8 cellular contexts compared by ENCODE assay signal in the genomic region with DNA sequence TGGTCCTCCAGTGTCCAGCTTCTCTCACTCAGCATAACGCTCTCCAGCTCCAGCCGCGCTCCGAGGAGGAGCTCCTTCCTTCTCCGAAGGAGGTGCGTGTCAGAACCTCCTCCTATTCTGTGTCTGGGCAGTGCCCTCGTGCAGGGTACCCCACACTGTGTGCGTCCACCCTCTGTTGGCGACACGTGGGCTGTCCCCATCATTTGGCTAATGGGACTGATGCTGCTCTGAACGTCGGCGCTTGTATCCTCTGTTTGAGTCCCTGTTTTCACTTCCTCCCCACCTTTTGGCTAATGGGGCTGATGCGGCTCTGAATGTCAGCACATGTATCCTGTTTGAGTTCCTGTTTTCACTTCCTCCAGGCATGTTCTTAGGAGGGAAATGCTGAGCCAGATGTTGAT. TPM values are rescaled to one million over a fixed set of nuclear protein-coding genes. Genes with fewer than 3 reads are reported as not detected.
DNase-seq lines count a peak whose midpoint lies in the region; ATAC-seq and TF ChIP-seq lines count a peak whose summit lies in the region.

No MANE protein-coding gene starts in this region.

- H3K79me2 ChIP-seq in Karpas-422 (ENCODE audit: low read length), result no peaks in the 10 kb centered on the region

- peak overlapping the region; percentile 59 for H3K27ac ChIP-seq in Karpas-422 (ENCODE audit: low read length)

- H4K20me1 ChIP-seq in Karpas-422 (ENCODE audit: insufficient read depth, low read depth, low read length), result no peaks in the 10 kb centered on the region; the same call in 1 of the 2 replicates

- no peaks in the 10 kb centered on the region for H3K4me1 Mint-ChIP-seq in activated T-helper 1 cell treated with anti-CD3 and anti-CD28 coated beads, Interleukin-12 subunit alpha, Interleukin-12 subunit beta, Interleukin-2, Interleukin-4 antibody, amounts not matched to agents 30 ng/mL and 10 ng/mL and 1 ng/mL, durations not matched to agents 14 hours and 24 hours and 36 hours (ENCODE audit: low read depth)

- H3K9me3 ChIP-seq in Karpas-422 (ENCODE audit: low read length), result no peaks in the 10 kb centered on the region

- intact Hi-C loops in activated T-helper 1 cell treated with anti-CD3 and anti-CD28 coated beads, Interleukin-12 subunit alpha, Interleukin-12 subunit beta, Interleukin-2, Interleukin-4 antibody, amounts not matched to agents 30 ng/mL and 10 ng/mL and 1 ng/mL, durations not matched to agents 14 hours and 24 hours and 36 hours (cut with micrococcal nuclease), result no loop called here

- no peaks in the 10 kb centered on the region; the same call in 1 of the 2 replicates for H3K27me3 ChIP-seq in Karpas-422 (ENCODE audit: low read length)

- H3K27me3 Mint-ChIP-seq in activated T-helper 1 cell treated with anti-CD3 and anti-CD28 coated beads, Interleukin-12 subunit alpha, Interleukin-12 subunit beta, Interleukin-2, Interleukin-4 antibody, amounts not matched to agents 30 ng/mL and 10 ng/mL and 1 ng/mL, durations not matched to agents 14 hours and 24 hours and 36 hours (ENCODE audit: insufficient read depth), result peaks cover 4% of the 10 kb centered on the region

- no peak overlapping the region for H3K4me3 Mint-ChIP-seq in activated T-helper 1 cell treated with anti-CD3 and anti-CD28 coated beads, Interleukin-12 subunit alpha, Interleukin-12 subunit beta, Interleukin-2, Interleukin-4 antibody, amounts not matched to agents 30 ng/mL and 10 ng/mL and 1 ng/mL, durations not matched to agents 14 hours and 24 hours and 36 hours

- H3K4me3 ChIP-seq in Karpas-422 (ENCODE audit: low read length), result peak overlapping the region; percentile 9; the same call in 1 of the 2 replicates

- peaks cover 42% of the 10 kb centered on the region for H3K4me1 ChIP-seq in Karpas-422 (ENCODE audit: low read length)

- TF ChIP-seq CTCF in GM13977 (IDR thresholded peaks at IDR 0.05; ENCODE audit: extremely low read depth, insufficient read depth, missing control alignments), result no peak

- peak overlapping the region; percentile 83 for H2AFZ ChIP-seq in Karpas-422 (ENCODE audit: low read length)

- no peaks in the 10 kb centered on the region for H3K9me2 ChIP-seq in Karpas-422 (replicated peaks; ENCODE audit: insufficient read depth, low read length)

- in situ Hi-C loops in GM13977 (cut with MboI; ENCODE audit: low pct_unique_long_range_greater_than_20kb, low sequenced_read_pairs, unreplicated experiment), result no loop called here

- no peaks in the 10 kb centered on the region for H3K36me3 Mint-ChIP-seq in activated T-helper 1 cell treated with anti-CD3 and anti-CD28 coated beads, Interleukin-12 subunit alpha, Interleukin-12 subunit beta, Interleukin-2, Interleukin-4 antibody, amounts not matched to agents 30 ng/mL and 10 ng/mL and 1 ng/mL, durations not matched to agents 14 hours and 24 hours and 36 hours (ENCODE audit: low read depth)

- H3K9ac ChIP-seq in Karpas-422 (ENCODE audit: low read length), result peak overlapping the region; percentile 43; the same call in 1 of the 2 replicates

- H3K9me3 Mint-ChIP-seq in activated T-helper 1 cell treated with anti-CD3 and anti-CD28 coated beads, Interleukin-12 subunit alpha, Interleukin-12 subunit beta, Interleukin-2, Interleukin-4 antibody, amounts not matched to agents 30 ng/mL and 10 ng/mL and 1 ng/mL, durations not matched to agents 14 hours and 24 hours and 36 hours, result no peaks in the 10 kb centered on the region

- H3K4me2 ChIP-seq in Karpas-422 (ENCODE audit: low read depth, low read length, poor library complexity, severe bottlenecking), result peak overlapping the region; percentile 59

- no peaks in the 10 kb centered on the region for H3K36me3 ChIP-seq in Karpas-422 (ENCODE audit: insufficient read depth, low read length)

- DNase-seq in GM13977 (ENCODE audit: low spot score), result peak; percentile 58
- peak; percentile 96 for DNase-seq in Karpas-422
- DNase-seq in islet precursor cell, result peak; percentile 32
- DNase-seq in SHP77 treated with DMSO at 0.1 percent for 48 hours (lab: John Stamatoyannopoulos, UW), result no peak
- DNase-seq in NCI-H345 treated with DMSO at 0.1 percent for 48 hours (lab: John Stamatoyannopoulos, UW; ENCODE audit: unreplicated experiment), result no peak
- DNase-seq in activated CD8-positive, alpha-beta memory T cell treated with anti-CD3 and anti-CD28 coated beads, Interleukin-2, amount 50 U/mL, for 48 hours, result no peak
- DNase-seq in activated T-helper 1 cell treated with anti-CD3 and anti-CD28 coated beads, Interleukin-12 subunit alpha, Interleukin-12 subunit beta, Interleukin-2, Interleukin-4 antibody, amounts not matched to agents 30 ng/mL and 10 ng/mL and 1 ng/mL, durations not matched to agents 14 hours and 24 hours and 36 hours (ENCODE audit: low spot score), result no peak

- H3K27ac Mint-ChIP-seq in activated T-helper 1 cell treated with anti-CD3 and anti-CD28 coated beads, Interleukin-12 subunit alpha, Interleukin-12 subunit beta, Interleukin-2, Interleukin-4 antibody, amounts not matched to agents 30 ng/mL and 10 ng/mL and 1 ng/mL, durations not matched to agents 14 hours and 24 hours and 36 hours, result no peak overlapping the region

- peak; percentile 84 for ATAC-seq in GM21717 (IDR thresholded peaks at IDR 0.05; ENCODE audit: unreplicated experiment)

RNA-seq across cellular contexts. Expression of a gene that starts 22.2 kb away (rescaled TPM):
- not detected in 2 replicates for total RNA-seq in Karpas-422 (2014; rRNA removed; shearing (Covaris generic); ENCODE audit: low replicate concordance)
- not detected in 2 replicates for total RNA-seq in activated T-helper 1 cell treated with anti-CD3 and anti-CD28 coated beads, Interleukin-12 subunit alpha, Interleukin-12 subunit beta, Interleukin-2, Interleukin-4 antibody, amounts not matched to agents 30 ng/mL and 10 ng/mL and 1 ng/mL, durations not matched to agents 14 hours and 24 hours and 36 hours

Comparison
In these comparisons a context has a peak if more than half of its experiments do, and no peak if none do; other contexts are left out.
1. DNase-seq: peak in GM13977 (single experiment), Karpas-422 (single experiment) and islet precursor cell (single experiment); none in SHP77 treated with DMSO at 0.1 percent for 48 hours (single experiment), NCI-H345 treated with DMSO at 0.1 percent for 48 hours (single experiment), activated CD8-positive, alpha-beta memory T cell treated with anti-CD3 and anti-CD28 coated beads, Interleukin-2, amount 50 U/mL, for 48 hours (single experiment) and activated T-helper 1 cell treated with anti-CD3 and anti-CD28 coated beads, Interleukin-12 subunit alpha, Interleukin-12 subunit beta, Interleukin-2, Interleukin-4 antibody, amounts not matched to agents 30 ng/mL and 10 ng/mL and 1 ng/mL, durations not matched to agents 14 hours and 24 hours and 36 hours (single experiment).